In the genomic region with DNA sequence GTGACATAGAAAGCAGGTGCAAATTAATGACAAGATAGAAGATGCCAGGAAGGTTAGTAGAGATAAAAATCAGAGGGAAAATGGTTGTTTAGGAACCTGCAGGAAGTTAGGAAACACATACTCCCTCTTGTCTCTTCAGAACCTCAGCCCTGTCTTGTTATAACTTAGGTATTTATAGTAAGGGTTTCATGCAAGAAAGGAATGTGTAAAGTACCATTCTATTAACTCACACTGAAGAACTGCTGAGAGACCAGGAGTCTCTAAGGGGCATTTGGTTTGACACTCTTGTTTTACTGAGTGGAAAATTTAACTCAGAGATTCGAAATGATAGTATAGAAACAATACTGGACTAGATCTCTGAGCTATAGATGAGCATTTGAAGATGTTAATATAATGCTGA, we compare ENCODE assay signal across 24 cellular contexts.
DNase-seq lines count a peak whose midpoint lies in the region; ATAC-seq, FAIRE-seq and TF ChIP-seq lines count a peak whose summit lies in the region.
"Had no signal": no experiment of that assay in that cellular context is flagged by ENCODE, and none has a peak within 500 bp of the region (broad histone marks: within the 10 kb centered on the region; RNA-seq: fewer than 3 reads in every experiment).

No MANE protein-coding gene starts in this region.

- no peaks in the 10 kb centered on the region for H3K36me3 ChIP-seq in astrocyte (ENCODE audit: insufficient read depth, low read length)
- no peaks in the 10 kb centered on the region for H3K36me3 ChIP-seq in PC-9 (ENCODE audit: low read depth)
- H3K36me3 ChIP-seq: Peyer's patch had no signal

- H3K27me3 Mint-ChIP-seq in astrocyte (ENCODE audit: low read depth, unreplicated experiment): no peaks in the 10 kb centered on the region

- intact Hi-C loops in PC-9 (cut with micrococcal nuclease; ENCODE audit: unreplicated experiment): no loop called here

- no peaks in the 10 kb centered on the region for H4K20me1 ChIP-seq in astrocyte (ENCODE audit: insufficient read depth, low read length)
- no peaks in the 10 kb centered on the region for H4K20me1 ChIP-seq in PC-9 (ENCODE audit: insufficient read depth)

- no TSS peak for BruUV-seq in PC-9 (replicated peaks; lab: Mats Ljungman, UMichigan)

- no peaks in the 10 kb centered on the region for H3K79me2 ChIP-seq in astrocyte (ENCODE audit: insufficient read depth, low read length)
- H3K79me2 ChIP-seq in PC-9 (ENCODE audit: low read depth): no peaks in the 10 kb centered on the region

- H3K4me3 Mint-ChIP-seq in astrocyte (ENCODE audit: unreplicated experiment): no peak overlapping the region
- H3K4me3 Mint-ChIP-seq: activated naive CD4-positive, alpha-beta T cell treated with anti-CD3 and anti-CD28 coated beads for 36 hours; CD8-positive, alpha-beta T cell had no signal

- no peaks in the 10 kb centered on the region for H3K36me3 Mint-ChIP-seq in astrocyte (ENCODE audit: low read depth, unreplicated experiment)
- H3K36me3 Mint-ChIP-seq: CD8-positive, alpha-beta T cell had no signal

- H3K9me3 ChIP-seq in astrocyte (ENCODE audit: insufficient read depth, low read depth, low read length) (no peaks in the 10 kb centered on the region), PC-9 (ENCODE audit: insufficient read depth, low read depth) (no peaks in the 10 kb centered on the region)
- H3K9me3 ChIP-seq: A549, Peyer's patch had no signal

- H2AFZ ChIP-seq in astrocyte (ENCODE audit: low read depth, low read length): peak overlapping the region; percentile 62
- no peak overlapping the region for H2AFZ ChIP-seq in PC-9

- H3K9ac ChIP-seq in astrocyte (ENCODE audit: low read length): no peak overlapping the region

- no peaks in the 10 kb centered on the region for H3F3A ChIP-seq in PC-9 (ENCODE audit: insufficient read depth, low read depth)

- DNase-seq in AG04449 (ENCODE audit: low read depth, low spot score) (peak; percentile 54), ELR (ENCODE audit: low read depth) (peak; percentile 48), astrocyte (ENCODE audit: low read depth) (peak; percentile 67), kidney tubule cell (ENCODE audit: low spot score) (peak; percentile 17), NCI-H1436 treated with DMSO at 0.1 percent for 48 hours (lab: John Stamatoyannopoulos, UW) (no peak), PC-9 (no peak)
- no peak for DNase-seq in stimulated activated naive CD4-positive, alpha-beta T cell treated with Interleukin-2 at 50 U/mL for 16 hours (lab: John Stamatoyannopoulos, UW)
- DNase-seq: activated CD4-positive, alpha-beta T cell treated with anti-CD3 and anti-CD28 coated beads for 1 hour; activated CD8-positive, alpha-beta memory T cell treated with anti-CD3 and anti-CD28 coated beads for 24 hours; activated naive CD4-positive, alpha-beta T cell treated with anti-CD3 and anti-CD28 coated beads for 36 hours; activated T-cell treated with anti-CD3 and anti-CD28 coated beads, Interleukin-2, amount 50 U/mL, for 48 hours; aorta; CD8-positive, alpha-beta T cell; effector CD8-positive, alpha-beta T cell; Karpas-422; NCI-H1092 treated with DMSO at 0.1 percent for 48 hours; NCI-H2081; occipital lobe; Peyer's patch had no signal

- H3K4me3 ChIP-seq in AG04449 (ENCODE audit: low read depth, low read length): no peak overlapping the region
- no peak overlapping the region for H3K4me3 ChIP-seq in astrocyte (ENCODE audit: insufficient read depth, low read depth, low read length)
- H3K4me3 ChIP-seq in PC-9: no peak overlapping the region
- H3K4me3 ChIP-seq: A549, Peyer's patch had no signal

- H3K4me1 ChIP-seq in astrocyte (ENCODE audit: insufficient read depth, low read length) (peaks cover 24% of the 10 kb centered on the region), PC-9 (replicated peaks; ENCODE audit: insufficient read depth) (no peaks in the 10 kb centered on the region)
- H3K4me1 ChIP-seq: Peyer's patch had no signal

- H3K9me2 ChIP-seq in PC-9 (ENCODE audit: insufficient read depth): no peaks in the 10 kb centered on the region

- H3K4me1 Mint-ChIP-seq in astrocyte (ENCODE audit: low read depth, unreplicated experiment): peaks cover 26% of the 10 kb centered on the region

- no peak overlapping the region for H3K27ac ChIP-seq in astrocyte (ENCODE audit: low read depth, low read length)
- no peak overlapping the region for H3K27ac ChIP-seq in PC-9
- H3K27ac ChIP-seq: A549, Peyer's patch had no signal

- FAIRE-seq in astrocyte (lab: Jason Lieb, UNC): no peak
- FAIRE-seq: A549, keratinocyte, urothelium cell line had no signal

- peak overlapping the region; percentile 23 for H3K4me2 ChIP-seq in astrocyte (ENCODE audit: low read length)
- H3K4me2 ChIP-seq in PC-9: no peak overlapping the region
- H3K4me2 ChIP-seq: A549 had no signal

- no peak for ATAC-seq in GM21447 (IDR thresholded peaks at IDR 0.05; ENCODE audit: unreplicated experiment)
- ATAC-seq: A549; CD8-positive, alpha-beta T cell; sciatic nerve had no signal

- POLR2A ChIA-PET in AG04449 (lab: Yijun Ruan, JAX) (no interaction called here), PC-9 (lab: Charles Lee; ENCODE audit: unreplicated experiment) (no interaction called here)

- H3K9me3 Mint-ChIP-seq in astrocyte (ENCODE audit: unreplicated experiment): no peaks in the 10 kb centered on the region
- H3K9me3 Mint-ChIP-seq: activated naive CD4-positive, alpha-beta T cell treated with anti-CD3 and anti-CD28 coated beads for 36 hours had no signal

- no peak for TF ChIP-seq CTCF in AG04449 (IDR thresholded peaks at IDR 0.05; ENCODE audit: insufficient read depth, low read length, missing control alignments)
- no peak for TF ChIP-seq CTCF in astrocyte (IDR thresholded peaks at IDR 0.05; ENCODE audit: insufficient read depth, low read depth, low read length)
- TF ChIP-seq CTCF in PC-9 (conservative IDR thresholded peaks at IDR 0.05): no peak

- H3K27me3 ChIP-seq in astrocyte (ENCODE audit: insufficient read depth, low read length): no peaks in the 10 kb centered on the region
- peaks cover 32% of the 10 kb centered on the region for H3K27me3 ChIP-seq in PC-9 (ENCODE audit: insufficient read depth, low read depth)
- H3K27me3 ChIP-seq: Peyer's patch had no signal

- CTCF ChIA-PET in AG04449 (lab: Yijun Ruan, JAX) (no interaction called here), PC-9 (lab: Charles Lee) (no interaction called here)

- peak overlapping the region; percentile 78 for H3K27ac Mint-ChIP-seq in astrocyte (ENCODE audit: unreplicated experiment)
- H3K27ac Mint-ChIP-seq: activated naive CD4-positive, alpha-beta T cell treated with anti-CD3 and anti-CD28 coated beads for 36 hours; CD8-positive, alpha-beta T cell had no signal

Comparison
In these comparisons a context has a peak if more than half of its experiments do, and no peak if none do; other contexts are left out.
1. DNase-seq: peak in AG04449 (single experiment), ELR (single experiment), astrocyte (single experiment) and kidney tubule cell (single experiment); none in NCI-H1436 treated with DMSO at 0.1 percent for 48 hours (single experiment), PC-9 (0 of 2) and stimulated activated naive CD4-positive, alpha-beta T cell treated with Interleukin-2 at 50 U/mL for 16 hours (single experiment).